In the genomic region with DNA sequence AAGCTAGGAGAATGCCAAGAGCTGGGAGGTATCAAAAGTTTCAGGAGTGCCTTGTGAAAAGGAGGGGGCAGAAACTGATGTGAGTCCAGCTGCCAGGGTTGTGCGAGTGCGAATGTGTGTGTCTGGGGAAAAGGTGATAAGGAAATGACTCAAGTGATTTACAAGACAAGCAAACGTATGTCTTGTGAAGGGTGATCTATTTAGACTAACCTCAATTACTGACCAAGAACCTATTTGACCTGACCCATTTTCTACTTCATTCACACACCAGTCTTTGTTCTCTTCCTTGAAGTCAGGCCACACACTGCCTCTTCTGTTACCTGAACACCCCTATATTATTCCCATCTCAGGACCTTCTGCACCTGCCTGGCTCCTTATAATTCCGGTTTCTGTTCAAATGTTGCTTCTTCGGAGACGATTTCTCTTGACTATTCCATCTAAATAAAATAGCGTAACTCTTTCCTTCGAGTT, we compare ENCODE assay signal across 2 cellular contexts.
TF ChIP-seq lines count a peak whose summit lies in the region.

No MANE protein-coding gene starts in this region.

TF ChIP-seq in GM23338, 12 proteins besides CTCF, POLR2A, EP300 and RAD21:
- TF ChIP-seq, protein P1, sequence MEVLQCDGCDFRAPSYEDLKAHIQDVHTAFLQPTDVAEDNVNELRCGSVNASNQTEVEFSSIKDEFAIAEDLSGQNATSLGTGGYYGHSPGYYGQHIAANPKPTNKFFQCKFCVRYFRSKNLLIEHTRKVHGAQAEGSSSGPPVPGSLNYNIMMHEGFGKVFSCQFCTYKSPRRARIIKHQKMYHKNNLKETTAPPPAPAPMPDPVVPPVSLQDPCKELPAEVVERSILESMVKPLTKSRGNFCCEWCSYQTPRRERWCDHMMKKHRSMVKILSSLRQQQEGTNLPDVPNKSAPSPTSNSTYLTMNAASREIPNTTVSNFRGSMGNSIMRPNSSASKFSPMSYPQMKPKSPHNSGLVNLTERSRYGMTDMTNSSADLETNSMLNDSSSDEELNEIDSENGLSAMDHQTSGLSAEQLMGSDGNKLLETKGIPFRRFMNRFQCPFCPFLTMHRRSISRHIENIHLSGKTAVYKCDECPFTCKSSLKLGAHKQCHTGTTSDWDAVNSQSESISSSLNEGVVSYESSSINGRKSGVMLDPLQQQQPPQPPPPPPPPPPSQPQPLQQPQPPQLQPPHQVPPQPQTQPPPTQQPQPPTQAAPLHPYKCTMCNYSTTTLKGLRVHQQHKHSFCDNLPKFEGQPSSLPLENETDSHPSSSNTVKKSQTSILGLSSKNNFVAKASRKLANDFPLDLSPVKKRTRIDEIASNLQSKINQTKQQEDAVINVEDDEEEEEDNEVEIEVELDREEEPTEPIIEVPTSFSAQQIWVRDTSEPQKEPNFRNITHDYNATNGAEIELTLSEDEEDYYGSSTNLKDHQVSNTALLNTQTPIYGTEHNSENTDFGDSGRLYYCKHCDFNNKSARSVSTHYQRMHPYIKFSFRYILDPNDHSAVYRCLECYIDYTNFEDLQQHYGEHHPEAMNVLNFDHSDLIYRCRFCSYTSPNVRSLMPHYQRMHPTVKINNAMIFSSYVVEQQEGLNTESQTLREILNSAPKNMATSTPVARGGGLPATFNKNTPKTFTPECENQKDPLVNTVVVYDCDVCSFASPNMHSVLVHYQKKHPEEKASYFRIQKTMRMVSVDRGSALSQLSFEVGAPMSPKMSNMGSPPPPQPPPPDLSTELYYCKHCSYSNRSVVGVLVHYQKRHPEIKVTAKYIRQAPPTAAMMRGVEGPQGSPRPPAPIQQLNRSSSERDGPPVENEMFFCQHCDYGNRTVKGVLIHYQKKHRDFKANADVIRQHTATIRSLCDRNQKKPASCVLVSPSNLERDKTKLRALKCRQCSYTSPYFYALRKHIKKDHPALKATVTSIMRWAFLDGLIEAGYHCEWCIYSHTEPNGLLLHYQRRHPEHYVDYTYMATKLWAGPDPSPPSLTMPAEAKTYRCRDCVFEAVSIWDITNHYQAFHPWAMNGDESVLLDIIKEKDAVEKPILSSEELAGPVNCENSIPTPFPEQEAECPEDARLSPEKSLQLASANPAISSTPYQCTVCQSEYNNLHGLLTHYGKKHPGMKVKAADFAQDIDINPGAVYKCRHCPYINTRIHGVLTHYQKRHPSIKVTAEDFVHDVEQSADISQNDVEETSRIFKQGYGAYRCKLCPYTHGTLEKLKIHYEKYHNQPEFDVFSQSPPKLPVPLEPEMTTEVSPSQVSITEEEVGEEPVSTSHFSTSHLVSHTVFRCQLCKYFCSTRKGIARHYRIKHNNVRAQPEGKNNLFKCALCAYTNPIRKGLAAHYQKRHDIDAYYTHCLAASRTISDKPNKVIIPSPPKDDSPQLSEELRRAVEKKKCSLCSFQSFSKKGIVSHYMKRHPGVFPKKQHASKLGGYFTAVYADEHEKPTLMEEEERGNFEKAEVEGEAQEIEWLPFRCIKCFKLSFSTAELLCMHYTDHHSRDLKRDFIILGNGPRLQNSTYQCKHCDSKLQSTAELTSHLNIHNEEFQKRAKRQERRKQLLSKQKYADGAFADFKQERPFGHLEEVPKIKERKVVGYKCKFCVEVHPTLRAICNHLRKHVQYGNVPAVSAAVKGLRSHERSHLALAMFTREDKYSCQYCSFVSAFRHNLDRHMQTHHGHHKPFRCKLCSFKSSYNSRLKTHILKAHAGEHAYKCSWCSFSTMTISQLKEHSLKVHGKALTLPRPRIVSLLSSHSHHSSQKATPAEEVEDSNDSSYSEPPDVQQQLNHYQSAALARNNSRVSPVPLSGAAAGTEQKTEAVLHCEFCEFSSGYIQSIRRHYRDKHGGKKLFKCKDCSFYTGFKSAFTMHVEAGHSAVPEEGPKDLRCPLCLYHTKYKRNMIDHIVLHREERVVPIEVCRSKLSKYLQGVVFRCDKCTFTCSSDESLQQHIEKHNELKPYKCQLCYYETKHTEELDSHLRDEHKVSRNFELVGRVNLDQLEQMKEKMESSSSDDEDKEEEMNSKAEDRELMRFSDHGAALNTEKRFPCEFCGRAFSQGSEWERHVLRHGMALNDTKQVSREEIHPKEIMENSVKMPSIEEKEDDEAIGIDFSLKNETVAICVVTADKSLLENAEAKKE (CRISPR knock-in tag; IDR thresholded peaks at IDR 0.05) = no peak
- TF ChIP-seq POLR2AphosphoS5 (IDR thresholded peaks at IDR 0.05; ENCODE audit: low read depth) (no peak), ZNF331 (CRISPR knock-in tag; IDR thresholded peaks at IDR 0.05; ENCODE audit: low read depth) (no peak), CREB1 (CRISPR knock-in tag; IDR thresholded peaks at IDR 0.05; ENCODE audit: low read depth) (no peak), JUNB (IDR thresholded peaks at IDR 0.05; ENCODE audit: unreplicated experiment) (no peak), ZNF114 (CRISPR knock-in tag; IDR thresholded peaks at IDR 0.05) (no peak), EZH2phosphoT487 (IDR thresholded peaks at IDR 0.05; ENCODE audit: unreplicated experiment) (no peak), NANOG (IDR thresholded peaks at IDR 0.05; ENCODE audit: borderline replicate concordance) (no peak)
- TF ChIP-seq, protein P2, sequence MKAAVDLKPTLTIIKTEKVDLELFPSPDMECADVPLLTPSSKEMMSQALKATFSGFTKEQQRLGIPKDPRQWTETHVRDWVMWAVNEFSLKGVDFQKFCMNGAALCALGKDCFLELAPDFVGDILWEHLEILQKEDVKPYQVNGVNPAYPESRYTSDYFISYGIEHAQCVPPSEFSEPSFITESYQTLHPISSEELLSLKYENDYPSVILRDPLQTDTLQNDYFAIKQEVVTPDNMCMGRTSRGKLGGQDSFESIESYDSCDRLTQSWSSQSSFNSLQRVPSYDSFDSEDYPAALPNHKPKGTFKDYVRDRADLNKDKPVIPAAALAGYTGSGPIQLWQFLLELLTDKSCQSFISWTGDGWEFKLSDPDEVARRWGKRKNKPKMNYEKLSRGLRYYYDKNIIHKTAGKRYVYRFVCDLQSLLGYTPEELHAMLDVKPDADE (IDR thresholded peaks at IDR 0.05) = no peak

TF ChIP-seq in WTC11, 78 proteins besides CTCF, POLR2A, EP300 and RAD21 (continued from another document):
- TF ChIP-seq, protein P3, sequence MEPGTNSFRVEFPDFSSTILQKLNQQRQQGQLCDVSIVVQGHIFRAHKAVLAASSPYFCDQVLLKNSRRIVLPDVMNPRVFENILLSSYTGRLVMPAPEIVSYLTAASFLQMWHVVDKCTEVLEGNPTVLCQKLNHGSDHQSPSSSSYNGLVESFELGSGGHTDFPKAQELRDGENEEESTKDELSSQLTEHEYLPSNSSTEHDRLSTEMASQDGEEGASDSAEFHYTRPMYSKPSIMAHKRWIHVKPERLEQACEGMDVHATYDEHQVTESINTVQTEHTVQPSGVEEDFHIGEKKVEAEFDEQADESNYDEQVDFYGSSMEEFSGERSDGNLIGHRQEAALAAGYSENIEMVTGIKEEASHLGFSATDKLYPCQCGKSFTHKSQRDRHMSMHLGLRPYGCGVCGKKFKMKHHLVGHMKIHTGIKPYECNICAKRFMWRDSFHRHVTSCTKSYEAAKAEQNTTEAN (CRISPR knock-in tag; IDR thresholded peaks at IDR 0.05) = no peak
- TF ChIP-seq, protein P4, sequence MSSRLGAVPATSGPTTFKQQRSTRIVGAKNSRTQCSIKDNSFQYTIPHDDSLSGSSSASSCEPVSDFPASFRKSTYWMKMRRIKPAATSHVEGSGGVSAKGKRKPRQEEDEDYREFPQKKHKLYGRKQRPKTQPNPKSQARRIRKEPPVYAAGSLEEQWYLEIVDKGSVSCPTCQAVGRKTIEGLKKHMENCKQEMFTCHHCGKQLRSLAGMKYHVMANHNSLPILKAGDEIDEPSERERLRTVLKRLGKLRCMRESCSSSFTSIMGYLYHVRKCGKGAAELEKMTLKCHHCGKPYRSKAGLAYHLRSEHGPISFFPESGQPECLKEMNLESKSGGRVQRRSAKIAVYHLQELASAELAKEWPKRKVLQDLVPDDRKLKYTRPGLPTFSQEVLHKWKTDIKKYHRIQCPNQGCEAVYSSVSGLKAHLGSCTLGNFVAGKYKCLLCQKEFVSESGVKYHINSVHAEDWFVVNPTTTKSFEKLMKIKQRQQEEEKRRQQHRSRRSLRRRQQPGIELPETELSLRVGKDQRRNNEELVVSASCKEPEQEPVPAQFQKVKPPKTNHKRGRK (CRISPR knock-in tag; IDR thresholded peaks at IDR 0.05; ENCODE audit: borderline replicate concordance) = no peak
- TF ChIP-seq NFYB (CRISPR knock-in tag; conservative IDR thresholded peaks at IDR 0.05; ENCODE audit: low read depth) (no peak), GTF2I (CRISPR knock-in tag; conservative IDR thresholded peaks at IDR 0.05) (no peak)
